ENCODE assay signal across 1 cellular context in genomic region chr22:33302049-33302545, GRCh38.
A peak's percentile ranks its signal among the peaks of the same experiment; 100 is the strongest.
TF ChIP-seq lines count a peak whose summit lies in the region.

No MANE protein-coding gene starts in this region.

TF ChIP-seq in HepG2, 621 proteins besides CTCF, POLR2A, EP300 and RAD21 (continued from another document and continues in another):
- TF ChIP-seq, protein P1, sequence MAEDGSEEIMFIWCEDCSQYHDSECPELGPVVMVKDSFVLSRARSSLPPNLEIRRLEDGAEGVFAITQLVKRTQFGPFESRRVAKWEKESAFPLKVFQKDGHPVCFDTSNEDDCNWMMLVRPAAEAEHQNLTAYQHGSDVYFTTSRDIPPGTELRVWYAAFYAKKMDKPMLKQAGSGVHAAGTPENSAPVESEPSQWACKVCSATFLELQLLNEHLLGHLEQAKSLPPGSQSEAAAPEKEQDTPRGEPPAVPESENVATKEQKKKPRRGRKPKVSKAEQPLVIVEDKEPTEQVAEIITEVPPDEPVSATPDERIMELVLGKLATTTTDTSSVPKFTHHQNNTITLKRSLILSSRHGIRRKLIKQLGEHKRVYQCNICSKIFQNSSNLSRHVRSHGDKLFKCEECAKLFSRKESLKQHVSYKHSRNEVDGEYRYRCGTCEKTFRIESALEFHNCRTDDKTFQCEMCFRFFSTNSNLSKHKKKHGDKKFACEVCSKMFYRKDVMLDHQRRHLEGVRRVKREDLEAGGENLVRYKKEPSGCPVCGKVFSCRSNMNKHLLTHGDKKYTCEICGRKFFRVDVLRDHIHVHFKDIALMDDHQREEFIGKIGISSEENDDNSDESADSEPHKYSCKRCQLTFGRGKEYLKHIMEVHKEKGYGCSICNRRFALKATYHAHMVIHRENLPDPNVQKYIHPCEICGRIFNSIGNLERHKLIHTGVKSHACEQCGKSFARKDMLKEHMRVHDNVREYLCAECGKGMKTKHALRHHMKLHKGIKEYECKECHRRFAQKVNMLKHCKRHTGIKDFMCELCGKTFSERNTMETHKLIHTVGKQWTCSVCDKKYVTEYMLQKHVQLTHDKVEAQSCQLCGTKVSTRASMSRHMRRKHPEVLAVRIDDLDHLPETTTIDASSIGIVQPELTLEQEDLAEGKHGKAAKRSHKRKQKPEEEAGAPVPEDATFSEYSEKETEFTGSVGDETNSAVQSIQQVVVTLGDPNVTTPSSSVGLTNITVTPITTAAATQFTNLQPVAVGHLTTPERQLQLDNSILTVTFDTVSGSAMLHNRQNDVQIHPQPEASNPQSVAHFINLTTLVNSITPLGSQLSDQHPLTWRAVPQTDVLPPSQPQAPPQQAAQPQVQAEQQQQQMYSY (CRISPR knock-in tag; IDR thresholded peaks at IDR 0.05): no peak
- peak; percentile 39; the same call in 1 of the 2 replicates for TF ChIP-seq MIER2 (CRISPR knock-in tag; IDR thresholded peaks at IDR 0.05)
- no peak for TF ChIP-seq ZFP37 (CRISPR knock-in tag; IDR thresholded peaks at IDR 0.05; ENCODE audit: borderline replicate concordance)
- 0 out of 2 replicates have a peak, but pooled peaks have one; percentile 44 for TF ChIP-seq HNRNPL (IDR thresholded peaks at IDR 0.05; ENCODE audit: low read depth, low read length)
- TF ChIP-seq MED1 (CRISPR knock-in tag; IDR thresholded peaks at IDR 0.05): peak; percentile 49
- no peak for TF ChIP-seq HNRNPK (IDR thresholded peaks at IDR 0.05; ENCODE audit: low read depth, low read length, poor library complexity, severe bottlenecking)
- no peak for TF ChIP-seq ARHGAP35 (CRISPR knock-in tag; IDR thresholded peaks at IDR 0.05; ENCODE audit: borderline replicate concordance)
- TF ChIP-seq NFIB (CRISPR knock-in tag; IDR thresholded peaks at IDR 0.05; ENCODE audit: borderline replicate concordance): no peak
- TF ChIP-seq HOXA9 (CRISPR knock-in tag; IDR thresholded peaks at IDR 0.05; ENCODE audit: borderline replicate concordance): no peak
- no peak for TF ChIP-seq ZC3H4 (CRISPR knock-in tag; IDR thresholded peaks at IDR 0.05; ENCODE audit: borderline replicate concordance)
- peak; percentile 55; the same call in 1 of the 2 replicates for TF ChIP-seq ZNF772 (CRISPR knock-in tag; IDR thresholded peaks at IDR 0.05)
- no peak for TF ChIP-seq E2F2 (CRISPR knock-in tag; IDR thresholded peaks at IDR 0.05; ENCODE audit: borderline replicate concordance)
- no peak for TF ChIP-seq ZNF367 (CRISPR knock-in tag; IDR thresholded peaks at IDR 0.05; ENCODE audit: borderline replicate concordance)
- TF ChIP-seq, protein P2, sequence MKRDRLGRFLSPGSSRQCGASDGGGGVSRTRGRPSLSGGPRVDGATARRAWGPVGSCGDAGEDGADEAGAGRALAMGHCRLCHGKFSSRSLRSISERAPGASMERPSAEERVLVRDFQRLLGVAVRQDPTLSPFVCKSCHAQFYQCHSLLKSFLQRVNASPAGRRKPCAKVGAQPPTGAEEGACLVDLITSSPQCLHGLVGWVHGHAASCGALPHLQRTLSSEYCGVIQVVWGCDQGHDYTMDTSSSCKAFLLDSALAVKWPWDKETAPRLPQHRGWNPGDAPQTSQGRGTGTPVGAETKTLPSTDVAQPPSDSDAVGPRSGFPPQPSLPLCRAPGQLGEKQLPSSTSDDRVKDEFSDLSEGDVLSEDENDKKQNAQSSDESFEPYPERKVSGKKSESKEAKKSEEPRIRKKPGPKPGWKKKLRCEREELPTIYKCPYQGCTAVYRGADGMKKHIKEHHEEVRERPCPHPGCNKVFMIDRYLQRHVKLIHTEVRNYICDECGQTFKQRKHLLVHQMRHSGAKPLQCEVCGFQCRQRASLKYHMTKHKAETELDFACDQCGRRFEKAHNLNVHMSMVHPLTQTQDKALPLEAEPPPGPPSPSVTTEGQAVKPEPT (CRISPR knock-in tag; IDR thresholded peaks at IDR 0.05; ENCODE audit: low read depth): no peak
- TF ChIP-seq, protein P3, sequence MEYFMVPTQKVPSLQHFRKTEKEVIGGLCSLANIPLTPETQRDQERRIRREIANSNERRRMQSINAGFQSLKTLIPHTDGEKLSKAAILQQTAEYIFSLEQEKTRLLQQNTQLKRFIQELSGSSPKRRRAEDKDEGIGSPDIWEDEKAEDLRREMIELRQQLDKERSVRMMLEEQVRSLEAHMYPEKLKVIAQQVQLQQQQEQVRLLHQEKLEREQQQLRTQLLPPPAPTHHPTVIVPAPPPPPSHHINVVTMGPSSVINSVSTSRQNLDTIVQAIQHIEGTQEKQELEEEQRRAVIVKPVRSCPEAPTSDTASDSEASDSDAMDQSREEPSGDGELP (IDR thresholded peaks at IDR 0.05; ENCODE audit: borderline replicate concordance, low read depth): 0 out of 2 replicates have a peak, but pooled peaks have one; percentile 33
- no peak; the same call in 1 of the 2 replicates for TF ChIP-seq NFKB2 (CRISPR knock-in tag; IDR thresholded peaks at IDR 0.05; ENCODE audit: borderline replicate concordance)
- no peak for TF ChIP-seq GZF1 (CRISPR knock-in tag; IDR thresholded peaks at IDR 0.05)
- TF ChIP-seq ZNF839 (CRISPR knock-in tag; IDR thresholded peaks at IDR 0.05; ENCODE audit: borderline replicate concordance): peak; percentile 38; the same call in 1 of the 2 replicates
- no peak for TF ChIP-seq ZNF333 (CRISPR knock-in tag; IDR thresholded peaks at IDR 0.05; ENCODE audit: borderline replicate concordance)
- TF ChIP-seq ZNF317 (CRISPR knock-in tag; IDR thresholded peaks at IDR 0.05): peak; percentile 45; the same call in 1 of the 2 replicates
- no peak for TF ChIP-seq NCOA5 (CRISPR knock-in tag; IDR thresholded peaks at IDR 0.05)
- TF ChIP-seq, protein P4, sequence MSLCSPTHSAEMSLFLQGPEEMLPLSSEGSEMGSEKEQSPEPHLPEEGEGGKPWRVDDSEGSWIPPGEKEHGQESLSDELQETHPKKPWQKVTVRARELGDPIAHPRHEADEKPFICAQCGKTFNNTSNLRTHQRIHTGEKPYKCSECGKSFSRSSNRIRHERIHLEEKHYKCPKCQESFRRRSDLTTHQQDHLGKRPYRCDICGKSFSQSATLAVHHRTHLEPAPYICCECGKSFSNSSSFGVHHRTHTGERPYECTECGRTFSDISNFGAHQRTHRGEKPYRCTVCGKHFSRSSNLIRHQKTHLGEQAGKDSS (CRISPR knock-in tag; IDR thresholded peaks at IDR 0.05; ENCODE audit: borderline replicate concordance, low read depth): no peak
- peak; percentile 32; the same call in 1 of the 2 replicates for TF ChIP-seq FOXA3 (CRISPR knock-in tag; IDR thresholded peaks at IDR 0.05)
- TF ChIP-seq ZNF781 (CRISPR knock-in tag; IDR thresholded peaks at IDR 0.05; ENCODE audit: borderline replicate concordance, not compliant biosample characterization): no peak
- TF ChIP-seq HINFP (CRISPR knock-in tag; IDR thresholded peaks at IDR 0.05; ENCODE audit: low read depth): 0 out of 2 replicates have a peak, but pooled peaks have one; percentile 47
- TF ChIP-seq, protein P5, sequence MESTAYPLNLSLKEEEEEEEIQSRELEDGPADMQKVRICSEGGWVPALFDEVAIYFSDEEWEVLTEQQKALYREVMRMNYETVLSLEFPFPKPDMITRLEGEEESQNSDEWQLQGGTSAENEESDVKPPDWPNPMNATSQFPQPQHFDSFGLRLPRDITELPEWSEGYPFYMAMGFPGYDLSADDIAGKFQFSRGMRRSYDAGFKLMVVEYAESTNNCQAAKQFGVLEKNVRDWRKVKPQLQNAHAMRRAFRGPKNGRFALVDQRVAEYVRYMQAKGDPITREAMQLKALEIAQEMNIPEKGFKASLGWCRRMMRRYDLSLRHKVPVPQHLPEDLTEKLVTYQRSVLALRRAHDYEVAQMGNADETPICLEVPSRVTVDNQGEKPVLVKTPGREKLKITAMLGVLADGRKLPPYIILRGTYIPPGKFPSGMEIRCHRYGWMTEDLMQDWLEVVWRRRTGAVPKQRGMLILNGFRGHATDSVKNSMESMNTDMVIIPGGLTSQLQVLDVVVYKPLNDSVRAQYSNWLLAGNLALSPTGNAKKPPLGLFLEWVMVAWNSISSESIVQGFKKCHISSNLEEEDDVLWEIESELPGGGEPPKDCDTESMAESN (CRISPR knock-in tag; conservative IDR thresholded peaks at IDR 0.05): 0 out of 2 replicates have a peak, but pooled peaks have one; percentile 64
- TF ChIP-seq SRF (IDR thresholded peaks at IDR 0.05; ENCODE audit: low read depth, low read length): no peak; the same call in 1 of the 2 replicates
- no peak for TF ChIP-seq ZNF414 (CRISPR knock-in tag; IDR thresholded peaks at IDR 0.05)
- 0 out of 2 replicates have a peak, but pooled peaks have one; percentile 40 for TF ChIP-seq HIVEP1 (CRISPR knock-in tag; IDR thresholded peaks at IDR 0.05)
- TF ChIP-seq RFXAP (CRISPR knock-in tag; IDR thresholded peaks at IDR 0.05; ENCODE audit: borderline replicate concordance): 0 out of 2 replicates have a peak, but pooled peaks have one; percentile 24
- TF ChIP-seq MYNN (CRISPR knock-in tag; IDR thresholded peaks at IDR 0.05; ENCODE audit: low read depth): no peak
- no peak for TF ChIP-seq SIX4 (CRISPR knock-in tag; IDR thresholded peaks at IDR 0.05)
- TF ChIP-seq ZNF572 (CRISPR knock-in tag; IDR thresholded peaks at IDR 0.05): 0 out of 2 replicates have a peak, but pooled peaks have one; percentile 45
- no peak for TF ChIP-seq ZIK1 (CRISPR knock-in tag; IDR thresholded peaks at IDR 0.05; ENCODE audit: borderline replicate concordance, low read depth)
- peak; percentile 81; the same call in 1 of the 2 replicates for TF ChIP-seq ZFP91 (CRISPR knock-in tag; IDR thresholded peaks at IDR 0.05; ENCODE audit: borderline replicate concordance)
- no peak for TF ChIP-seq HNF1A (IDR thresholded peaks at IDR 0.05; ENCODE audit: low read depth)
- TF ChIP-seq HNF1A (CRISPR knock-in tag; IDR thresholded peaks at IDR 0.05; ENCODE audit: borderline replicate concordance): no peak
- TF ChIP-seq ZNF891 (CRISPR knock-in tag; IDR thresholded peaks at IDR 0.05): no peak
- TF ChIP-seq SKI (IDR thresholded peaks at IDR 0.05; ENCODE audit: partially characterized antibody): no peak
- TF ChIP-seq SP4 (CRISPR knock-in tag; IDR thresholded peaks at IDR 0.05): no peak
- TF ChIP-seq MTF1 (CRISPR knock-in tag; IDR thresholded peaks at IDR 0.05): no peak
- peak; percentile 88 for TF ChIP-seq SMC3 (IDR thresholded peaks at IDR 0.05; ENCODE audit: low read length)
- TF ChIP-seq NR2F6 (IDR thresholded peaks at IDR 0.05): no peak
- peak; percentile 48; the same call in 1 of the 2 replicates for TF ChIP-seq NR2F6 (CRISPR knock-in tag; IDR thresholded peaks at IDR 0.05)
